Comparison of ENCODE assay signal across 24 cellular contexts in the genomic region with DNA sequence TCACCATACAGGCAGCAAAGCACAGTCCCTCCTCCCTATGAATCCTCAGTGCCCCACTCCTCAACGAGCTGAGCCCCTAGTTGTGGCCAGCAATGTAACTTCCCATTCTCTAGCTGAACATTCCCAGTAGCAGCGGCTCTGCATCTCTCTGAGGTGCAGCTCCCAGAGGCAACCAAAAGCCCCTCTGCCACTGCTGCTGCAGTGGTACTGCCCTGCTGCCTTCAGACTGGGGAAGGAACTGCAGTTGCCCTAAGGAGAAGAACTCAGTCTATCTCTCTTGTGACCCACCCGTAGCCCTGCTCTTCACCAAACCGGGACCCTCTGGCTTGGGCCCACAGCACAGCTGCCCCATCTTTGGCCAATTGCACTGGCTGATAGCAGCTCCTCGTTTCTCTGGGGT. TPM values are rescaled to one million over a fixed set of nuclear protein-coding genes. Genes with fewer than 3 reads are reported as not detected.
"Had no signal": no experiment of that assay in that cellular context is flagged by ENCODE, and none has a peak within 500 bp of the region (broad histone marks: within the 10 kb centered on the region; RNA-seq: fewer than 3 reads in every experiment).

No MANE protein-coding gene starts in this region.

- H3K27me3 ChIP-seq: ovary, thyroid gland, upper lobe of left lung, uterus had no signal

- H3K36me3 ChIP-seq: heart left ventricle, left ventricle myocardium inferior, lower lobe of right lung, ovary, suprapubic skin, thyroid gland, upper lobe of left lung, uterus had no signal

- DNase-seq: cerebellar nuclear complex; heart left ventricle; hypothalamus; left ventricle myocardium inferior; lower lobe of right lung; midbrain; nephron progenitor cell; ovary; right cardiac atrium; small intestine; stimulated activated CD4-positive, alpha-beta T cell treated with anti-CD3 and anti-CD28 coated beads, Interleukin-12 subunit alpha, Interleukin-12 subunit beta, amount 100 ng/mL, for 4 hours; stimulated activated naive CD4-positive, alpha-beta T cell treated with Interleukin-2 at 50 U/mL for 16 hours; thyroid gland; upper lobe of left lung; uterus had no signal

- H3K4me1 Mint-ChIP-seq: nephron progenitor cell had no signal

- H3K4me3 ChIP-seq: heart left ventricle, left ventricle myocardium inferior, lower lobe of right lung, ovary, suprapubic skin, thyroid gland, upper lobe of left lung, uterus had no signal

- H3K9me3 ChIP-seq: heart left ventricle, left ventricle myocardium inferior, lower lobe of right lung, ovary, suprapubic skin, thyroid gland, upper lobe of left lung, uterus had no signal

- H3K27ac ChIP-seq: heart left ventricle, left ventricle myocardium inferior, lower lobe of right lung, ovary, suprapubic skin, thyroid gland, upper lobe of left lung, uterus had no signal

- H3K4me3 Mint-ChIP-seq: dendritic cell treated with granulocyte-macrophage colony-stimulating factor and Interleukin-4, amounts not matched to agents 40 ng/mL and 50 ng/mL, for 4 days; memory B cell; nephron progenitor cell had no signal

- H3K27ac Mint-ChIP-seq: dendritic cell treated with granulocyte-macrophage colony-stimulating factor and Interleukin-4, amounts not matched to agents 40 ng/mL and 50 ng/mL, for 4 days; memory B cell; nephron progenitor cell had no signal

- H3K4me1 ChIP-seq: heart left ventricle, left ventricle myocardium inferior, lower lobe of right lung, suprapubic skin, thyroid gland, upper lobe of left lung, uterus had no signal

- H3K27me3 Mint-ChIP-seq: memory B cell had no signal

- FAIRE-seq: colon, frontal cortex, keratinocyte, small intestine had no signal

- H3K9me3 Mint-ChIP-seq: dendritic cell treated with granulocyte-macrophage colony-stimulating factor and Interleukin-4, amounts not matched to agents 40 ng/mL and 50 ng/mL, for 4 days had no signal

- ATAC-seq: esophagus mucosa, heart left ventricle, lower lobe of right lung, right cardiac atrium had no signal

RNA-seq across cellular contexts. Expression of a gene that starts 31.6 kb away (rescaled TPM):
- total RNA-seq: fibroblast of lung, frontal cortex, glomerular endothelial cell had no signal
- polyA plus RNA-seq: fibroblast of lung had no signal
